In genomic region chr11:57786436-57786835, GRCh38 we compare ENCODE assay signal across 14 cellular contexts. TPM values are rescaled to one million over a fixed set of nuclear protein-coding genes. Genes with fewer than 3 reads are reported as not detected.
A peak's percentile ranks its signal among the peaks of the same experiment; 100 is the strongest.
DNase-seq lines count a peak whose midpoint lies in the region; ATAC-seq, FAIRE-seq and TF ChIP-seq lines count a peak whose summit lies in the region.
"Had no signal": no experiment of that assay in that cellular context is flagged by ENCODE, and none has a peak within 500 bp of the region (broad histone marks: within the 10 kb centered on the region; RNA-seq: fewer than 3 reads in every experiment).

No MANE protein-coding gene starts in this region.

- peaks cover 2 to 5% of the 10 kb centered on the region in 2 experiments for H3K36me3 ChIP-seq in keratinocyte (ENCODE audit: control insufficient read depth in 2 of 2, extremely low read depth in 1 of 2, insufficient read depth in 2 of 2, low read length in 2 of 2)

- H3K27me3 Mint-ChIP-seq in WTC11 (ENCODE audit: low read depth), result no peaks in the 10 kb centered on the region
- no peaks in the 10 kb centered on the region for H3K27me3 Mint-ChIP-seq in stimulated activated memory B cell treated with anti-CD40 and anti-IgM and Interleukin-4, amounts not matched to agents 10 μg/mL and 1 μg/mL and 100 μg/mL, for 72 hours
- no peaks in the 10 kb centered on the region for H3K27me3 Mint-ChIP-seq in activated naive CD8-positive, alpha-beta T cell treated with anti-CD3 and anti-CD28 coated beads for 36 hours
- H3K27me3 Mint-ChIP-seq: activated naive CD8-positive, alpha-beta T cell had no signal

- peak; percentile 51 for FAIRE-seq in GM12892 (lab: Jason Lieb, UNC)
- FAIRE-seq in keratinocyte (lab: Jason Lieb, UNC), result no peak
- FAIRE-seq: colon had no signal

- H3K4me3 ChIP-seq in keratinocyte (ENCODE audit: control insufficient read depth in 2 of 3, extremely low read depth in 1 of 3, insufficient read depth in 2 of 3, low read depth in 1 of 3, low read length in 3 of 3), result no peak overlapping the region

- H3K4me3 Mint-ChIP-seq in WTC11, result no peak overlapping the region
- H3K4me3 Mint-ChIP-seq in stimulated activated memory B cell treated with anti-CD40 and anti-IgM and Interleukin-4, amounts not matched to agents 10 μg/mL and 1 μg/mL and 100 μg/mL, for 72 hours, result peak overlapping the region; percentile 60
- no peak overlapping the region for H3K4me3 Mint-ChIP-seq in activated naive CD8-positive, alpha-beta T cell treated with anti-CD3 and anti-CD28 coated beads for 36 hours
- H3K4me3 Mint-ChIP-seq: activated naive CD8-positive, alpha-beta T cell had no signal

- no peak for TF ChIP-seq POLR2A in GM12892 (IDR thresholded peaks at IDR 0.05; ENCODE audit: low read depth, low read length)

- no peak overlapping the region for H2AFZ ChIP-seq in keratinocyte (ENCODE audit: control insufficient read depth, low read length)

- no peaks in the 10 kb centered on the region for H3K9me3 Mint-ChIP-seq in WTC11
- no peaks in the 10 kb centered on the region for H3K9me3 Mint-ChIP-seq in stimulated activated memory B cell treated with anti-CD40 and anti-IgM and Interleukin-4, amounts not matched to agents 10 μg/mL and 1 μg/mL and 100 μg/mL, for 72 hours
- no peaks in the 10 kb centered on the region for H3K9me3 Mint-ChIP-seq in activated naive CD8-positive, alpha-beta T cell treated with anti-CD3 and anti-CD28 coated beads for 36 hours

- DNase-seq in GM12892 (ENCODE audit: insufficient read length) (no peak), WTC11 (ENCODE audit: low spot score) (no peak), keratinocyte (ENCODE audit: low read depth, low spot score) (no peak), COLO829 (ENCODE audit: low spot score) (no peak), DMS53 (lab: John Stamatoyannopoulos, UW) (no peak)
- no peak for DNase-seq in stimulated activated CD4-positive, alpha-beta T cell treated with anti-CD3 and anti-CD28 coated beads, Interleukin-12 subunit alpha, Interleukin-12 subunit beta, amount 100 ng/mL, for 4 hours
- no peak for DNase-seq in activated naive CD8-positive, alpha-beta T cell treated with anti-CD3 and anti-CD28 coated beads for 36 hours
- DNase-seq: NCI-H1048 had no signal

- no peaks in the 10 kb centered on the region for H3K9me3 ChIP-seq in keratinocyte (ENCODE audit: control insufficient read depth, low read depth, low read length)

- TF ChIP-seq CTCF in WTC11 (IDR thresholded peaks at IDR 0.05) (no peak), keratinocyte (optimal IDR thresholded peaks at IDR 0.05 in 1 of 3, IDR thresholded peaks at IDR 0.05 in 1 of 3, conservative IDR thresholded peaks at IDR 0.05 in 1 of 3; ENCODE audit: extremely low read depth in 1 of 3, insufficient read depth in 2 of 3, low read length in 3 of 3) (no peak)

- peaks cover 95% of the 10 kb centered on the region for H3K79me2 ChIP-seq in keratinocyte (ENCODE audit: control insufficient read depth, insufficient read depth, low read length)

- H3K27me3 ChIP-seq in keratinocyte (ENCODE audit: control insufficient read depth, extremely low read depth, insufficient read depth, low read length), result no peaks in the 10 kb centered on the region

- POLR2A ChIA-PET in WTC11 (lab: Charles Lee), result interaction anchor here (1.1 to 1.6 kb wide), 2 partner anchors 8 to 45 kb away, joined by 5 read pairs; partner anchors contain the start of gene SELENOH

- peaks cover 5% of the 10 kb centered on the region for H4K20me1 ChIP-seq in keratinocyte (ENCODE audit: control insufficient read depth, extremely low read depth, insufficient read depth, low read length)

- CTCF ChIA-PET in WTC11 (lab: Charles Lee), result interaction anchor here (0.5 to 3.9 kb wide), 3 partner anchors 14 to 284 kb away, joined by 4 to 17 read pairs (median 14); partner anchors contain the start of gene BTBD18

- H3K4me1 ChIP-seq in keratinocyte (ENCODE audit: control insufficient read depth, extremely low read depth, insufficient read depth, low read length), result peaks cover 48% of the 10 kb centered on the region

- ATAC-seq in WTC11, result no peak
- ATAC-seq in stimulated activated memory B cell treated with anti-CD40 and anti-IgM and Interleukin-4, amounts not matched to agents 10 μg/mL and 1 μg/mL and 100 μg/mL, for 72 hours, result no peak
- ATAC-seq: activated CD4-positive, CD25-positive, alpha-beta regulatory T cell treated with anti-CD3 and anti-CD28 coated beads, Interleukin-2, amount 50 U/mL, for 24 hours had no signal

- H3K9ac ChIP-seq in keratinocyte (ENCODE audit: control insufficient read depth, extremely low read depth, insufficient read depth, low read length), result no peak overlapping the region

- H3K9me1 ChIP-seq in keratinocyte (ENCODE audit: control insufficient read depth, extremely low read depth, insufficient read depth, low read length), result no peaks in the 10 kb centered on the region

- H3K4me1 Mint-ChIP-seq in WTC11, result peaks cover 65% of the 10 kb centered on the region
- peaks cover 56% of the 10 kb centered on the region for H3K4me1 Mint-ChIP-seq in stimulated activated memory B cell treated with anti-CD40 and anti-IgM and Interleukin-4, amounts not matched to agents 10 μg/mL and 1 μg/mL and 100 μg/mL, for 72 hours
- H3K4me1 Mint-ChIP-seq in activated naive CD8-positive, alpha-beta T cell treated with anti-CD3 and anti-CD28 coated beads for 36 hours, result peaks cover 16% of the 10 kb centered on the region

- peaks cover 5% of the 10 kb centered on the region for H3K36me3 Mint-ChIP-seq in WTC11
- peaks cover 11% of the 10 kb centered on the region for H3K36me3 Mint-ChIP-seq in stimulated activated memory B cell treated with anti-CD40 and anti-IgM and Interleukin-4, amounts not matched to agents 10 μg/mL and 1 μg/mL and 100 μg/mL, for 72 hours
- H3K36me3 Mint-ChIP-seq in activated naive CD8-positive, alpha-beta T cell treated with anti-CD3 and anti-CD28 coated beads for 36 hours, result peaks cover 3% of the 10 kb centered on the region

- H3K4me2 ChIP-seq in keratinocyte (ENCODE audit: control insufficient read depth, extremely low read depth, insufficient read depth, low read depth, low read length), result no peak overlapping the region

- H3K27ac ChIP-seq in keratinocyte (ENCODE audit: control insufficient read depth, insufficient read depth, low read length), result peak overlapping the region; percentile 93
- H3K27ac ChIP-seq: C4-2B had no signal

- H3K27ac Mint-ChIP-seq in WTC11, result peak overlapping the region; percentile 62; the same call in 1 of the 2 replicates
- H3K27ac Mint-ChIP-seq in stimulated activated memory B cell treated with anti-CD40 and anti-IgM and Interleukin-4, amounts not matched to agents 10 μg/mL and 1 μg/mL and 100 μg/mL, for 72 hours, result peak overlapping the region; percentile 85
- H3K27ac Mint-ChIP-seq in activated naive CD8-positive, alpha-beta T cell treated with anti-CD3 and anti-CD28 coated beads for 36 hours, result no peak overlapping the region
- H3K27ac Mint-ChIP-seq: activated naive CD8-positive, alpha-beta T cell had no signal

- dilution Hi-C loops in keratinocyte (cut with MboI; ENCODE audit: extremely low pct_ligation_motif_present, low sequenced_read_pairs), result no loop called here

TF ChIP-seq in WTC11, 78 proteins besides CTCF, POLR2A, EP300 and RAD21:
- no peak for TF ChIP-seq NFE2L1 (CRISPR knock-in tag; IDR thresholded peaks at IDR 0.05)
- no peak for TF ChIP-seq SMAD3 (CRISPR knock-in tag; IDR thresholded peaks at IDR 0.05; ENCODE audit: borderline replicate concordance)

RNA-seq across cellular contexts. Expression of gene CTNND1, which starts 24.8 kb away (rescaled TPM):
- polyA plus RNA-seq in GM12892 (2012; ENCODE audit: missing spikeins), result 17.7 TPM
- 164 to 165 TPM (median 164 TPM) in 3 replicates for total RNA-seq in WTC11 (2021)
- 125 to 187 TPM (median 144 TPM) in 3 replicates for polyA plus RNA-seq in keratinocyte
- polyA plus RNA-seq in keratinocyte (2011; ENCODE audit: low read depth), result 91.5 TPM
- polyA plus RNA-seq in keratinocyte (2011; cell fraction: cytosol; rRNA removed), result 84.0 and 129 TPM in 2 replicates
- 203 and 221 TPM in 2 replicates for polyA plus RNA-seq in keratinocyte (2011; cell fraction: nucleus; rRNA removed)
- 98.6 and 103 TPM in 2 replicates for polyA plus RNA-seq in keratinocyte (2012; ENCODE audit: low replicate concordance)
- 413 to 516 TPM (median 498 TPM) in 3 replicates for polyA minus RNA-seq in keratinocyte
- polyA minus RNA-seq in keratinocyte (2011; cell fraction: cytosol; rRNA and poly(A)+ RNA removed), result 134 TPM
- polyA minus RNA-seq in keratinocyte (2011; cell fraction: nucleus; rRNA and poly(A)+ RNA removed), result 216 and 381 TPM in 2 replicates
- total RNA-seq in activated naive CD8-positive, alpha-beta T cell treated with anti-CD3 and anti-CD28 coated beads for 36 hours, result 1 to 10 TPM; 6.4 to 8.2 TPM

RNA-seq across cellular contexts. Expression of gene BTBD18, which starts 34.8 kb away (rescaled TPM):
- 1.0 TPM for polyA plus RNA-seq in GM12892 (2012; ENCODE audit: missing spikeins)
- total RNA-seq in WTC11 (2021), result 0.09 to 0.14 TPM in 2 of 3 replicates, not detected in the other
- polyA plus RNA-seq in keratinocyte, result not detected in 3 replicates
- not detected for polyA plus RNA-seq in keratinocyte (2011; ENCODE audit: low read depth)
- not detected in 2 replicates for polyA plus RNA-seq in keratinocyte (2011; cell fraction: cytosol; rRNA removed)
- not detected in 2 replicates for polyA plus RNA-seq in keratinocyte (2011; cell fraction: nucleus; rRNA removed)
- polyA plus RNA-seq in keratinocyte (2012; ENCODE audit: low replicate concordance), result 0.17 TPM in 1 of 2 replicates, not detected in the other
- not detected in 3 replicates for polyA minus RNA-seq in keratinocyte
- polyA minus RNA-seq in keratinocyte (2011; cell fraction: cytosol; rRNA and poly(A)+ RNA removed), result not detected
- not detected in 2 replicates for polyA minus RNA-seq in keratinocyte (2011; cell fraction: nucleus; rRNA and poly(A)+ RNA removed)
- total RNA-seq in activated naive CD8-positive, alpha-beta T cell treated with anti-CD3 and anti-CD28 coated beads for 36 hours, result not detected
- total RNA-seq: ureter had no signal

RNA-seq across cellular contexts. Expression of gene SELENOH, which starts 45.1 kb away (rescaled TPM):
- polyA plus RNA-seq in GM12892 (2012; ENCODE audit: missing spikeins), result 135 TPM
- 251 to 266 TPM (median 259 TPM) in 3 replicates for total RNA-seq in WTC11 (2021)
- 59.1 to 88.2 TPM (median 76.0 TPM) in 3 replicates for polyA plus RNA-seq in keratinocyte
- polyA plus RNA-seq in keratinocyte (2011; ENCODE audit: low read depth), result 39.6 TPM
- 48.8 and 72.9 TPM in 2 replicates for polyA plus RNA-seq in keratinocyte (2011; cell fraction: cytosol; rRNA removed)
- 35.0 and 38.0 TPM in 2 replicates for polyA plus RNA-seq in keratinocyte (2011; cell fraction: nucleus; rRNA removed)
- 79.8 and 96.0 TPM in 2 replicates for polyA plus RNA-seq in keratinocyte (2012; ENCODE audit: low replicate concordance)
- polyA minus RNA-seq in keratinocyte, result 5.1 to 10.0 TPM (median 6.5 TPM) in 3 replicates
- 43.4 TPM for polyA minus RNA-seq in keratinocyte (2011; cell fraction: cytosol; rRNA and poly(A)+ RNA removed)
- 10.6 and 13.4 TPM in 2 replicates for polyA minus RNA-seq in keratinocyte (2011; cell fraction: nucleus; rRNA and poly(A)+ RNA removed)
- 100 to 1,000 TPM; 255 to 290 TPM for total RNA-seq in activated naive CD8-positive, alpha-beta T cell treated with anti-CD3 and anti-CD28 coated beads for 36 hours

Comparison
In these comparisons a context has a peak if more than half of its experiments do, and no peak if none do; other contexts are left out.
1. RNA of gene CTNND1, which starts 24.8 kb away (total RNA-seq): 164 to 165 TPM in WTC11; 6.4 to 8.2 TPM in activated naive CD8-positive, alpha-beta T cell treated with anti-CD3 and anti-CD28 coated beads for 36 hours; every median in the first group is over 10 times any median in the second.